13 cellular contexts compared by ENCODE assay signal in genomic region chr11:86668929-86669328, GRCh38.
"Had no signal": no experiment of that assay in that cellular context is flagged by ENCODE, and none has a peak within 500 bp of the region (broad histone marks: within the 10 kb centered on the region; RNA-seq: fewer than 3 reads in every experiment).

No MANE protein-coding gene starts in this region.

- H3K36me3 ChIP-seq: pancreas had no signal

- ATAC-seq: activated CD4-positive, CD25-positive, alpha-beta regulatory T cell treated with anti-CD3 and anti-CD28 coated beads, Interleukin-2, amount 50 U/mL, for 24 hours; esophagus mucosa; pancreas; stimulated activated memory B cell treated with anti-CD40 and anti-IgM and Interleukin-4, amounts not matched to agents 10 μg/mL and 1 μg/mL and 100 μg/mL, for 72 hours had no signal

- H3K27ac ChIP-seq: pancreas had no signal

- H3K4me2 ChIP-seq: smooth muscle cell had no signal

- H3K27me3 ChIP-seq: dorsolateral prefrontal cortex, pancreas had no signal

- H3K4me3 ChIP-seq: lung, pancreas, smooth muscle cell had no signal

- DNase-seq: activated CD4-positive, alpha-beta T cell treated with anti-CD3 and anti-CD28 coated beads, Interleukin-2, amount 50 U/mL, for 48 hours; activated naive CD8-positive, alpha-beta T cell treated with anti-CD3 and anti-CD28 coated beads, Interleukin-2, amount 10 ng/mL, durations not matched to agents 7 days and 5 days; activated T-cell treated with anti-CD3 and anti-CD28 coated beads, Interleukin-2, amount 50 U/mL, for 48 hours; anterior cingulate cortex; dorsolateral prefrontal cortex; glutamatergic neuron; pancreas; substantia nigra had no signal

- H3K9me3 ChIP-seq: pancreas had no signal
